ENCODE assay signal across 8 cellular contexts in genomic region chr17:28747046-28747691, GRCh38. TPM values are rescaled to one million over a fixed set of nuclear protein-coding genes. Genes with fewer than 3 reads are reported as not detected.
A peak's percentile ranks its signal among the peaks of the same experiment; 100 is the strongest.
DNase-seq lines count a peak whose midpoint lies in the region; ATAC-seq, FAIRE-seq and TF ChIP-seq lines count a peak whose summit lies in the region.

No MANE protein-coding gene starts in this region.

- peaks cover 30 to 34% of the 10 kb centered on the region in 2 experiments for H4K20me1 ChIP-seq in H1 (replicated peaks in 1 of 2; ENCODE audit: control insufficient read depth in 1 of 2, insufficient read depth in 2 of 2, low read length in 2 of 2)

- H2BK5ac ChIP-seq in H1 (ENCODE audit: low read depth, low read length): peak overlapping the region; percentile 99
- H2BK5ac ChIP-seq in neuronal stem cell (ENCODE audit: low read length): peak overlapping the region; percentile 32

- H3K27ac Mint-ChIP-seq in CD4-positive, alpha-beta T cell: peak overlapping the region; percentile 88

- 86% methylated on average over 7 of the region's 7 CpGs; no CpG with 5 or more reads in 1 of the 2 experiments for WGBS in H1 (ENCODE audit: extremely low coverage in 1 of 2, insufficient coverage in 1 of 2, insufficient read length in 1 of 2, insufficient replicate concordance in 2 of 2, low coverage in 1 of 2, low lambda C conversion rate in 2 of 2, missing lambda C conversion rate in 1 of 2), 2 experiments
- WGBS in neuronal stem cell (ENCODE audit: extremely low coverage in 2 of 2, insufficient read length in 2 of 2, insufficient replicate concordance in 1 of 2), 2 donors: no CpG with 5 or more reads among the region's 7 CpGs

- H3K4me2 ChIP-seq in H1 (ENCODE audit: insufficient read depth in 1 of 2, low read depth in 2 of 2, low read length in 2 of 2): peak overlapping the region; percentile 92 to 93
- peak overlapping the region; percentile 52 for H3K4me2 ChIP-seq in neuronal stem cell (ENCODE audit: insufficient read depth, low read length, poor library complexity, severe bottlenecking)

- peak overlapping the region; percentile 22 for H4K5ac ChIP-seq in H1 (ENCODE audit: insufficient read length, low read depth, low read length)

- peaks cover 14% of the 10 kb centered on the region for H3K79me1 ChIP-seq in H1 (ENCODE audit: low read depth, low read length)
- H3K79me1 ChIP-seq in neuronal stem cell (ENCODE audit: low read depth, low read length): peaks cover 27% of the 10 kb centered on the region

- H3K36me3 Mint-ChIP-seq in CD4-positive, alpha-beta T cell (ENCODE audit: low read depth): peaks cover 22% of the 10 kb centered on the region

- H3K9me3 ChIP-seq in CD4-positive, alpha-beta T cell (ENCODE audit: control insufficient read depth, low read length): no peaks in the 10 kb centered on the region
- H3K9me3 ChIP-seq in H1 (ENCODE audit: insufficient read depth in 2 of 2, low read depth in 1 of 2, low read length in 1 of 2) (no peaks in the 10 kb centered on the region), neuronal stem cell (replicated peaks in 1 of 2; ENCODE audit: control insufficient read depth in 2 of 2, insufficient read depth in 1 of 2, low read depth in 1 of 2, low read length in 2 of 2) (no peaks in the 10 kb centered on the region)

- H2BK12ac ChIP-seq in H1 (ENCODE audit: low read depth, low read length) (peak overlapping the region; percentile 32; the same call in 1 of the 2 replicates), neuronal stem cell (ENCODE audit: low read length) (no peak overlapping the region)

- peaks cover 19 to 44% of the 10 kb centered on the region in 2 experiments for H3K79me2 ChIP-seq in H1 (ENCODE audit: control insufficient read depth in 1 of 2, insufficient read depth in 2 of 2, low read length in 2 of 2)

- H3K27me3 Mint-ChIP-seq in CD4-positive, alpha-beta T cell: no peaks in the 10 kb centered on the region

- H3K9me3 Mint-ChIP-seq in CD4-positive, alpha-beta T cell: no peaks in the 10 kb centered on the region

- H3K14ac ChIP-seq in H1 (ENCODE audit: insufficient read length) (no peak overlapping the region), neuronal stem cell (ENCODE audit: low read length) (no peak overlapping the region)

- H3K36me3 ChIP-seq in H1 (ENCODE audit: control insufficient read depth in 2 of 4, insufficient read depth in 4 of 4, low read length in 3 of 4): peaks cover 30 to 53% (median 33%) of the 10 kb centered on the region in 4 experiments
- H3K36me3 ChIP-seq in neuronal stem cell (replicated peaks in 1 of 2; ENCODE audit: control insufficient read depth in 2 of 2, insufficient read depth in 2 of 2, low read length in 2 of 2): peaks cover 52 to 74% of the 10 kb centered on the region in 2 donors

- no peak for TF ChIP-seq RAD21 in H1 (IDR thresholded peaks at IDR 0.05 in 1 of 2, conservative IDR thresholded peaks at IDR 0.05 in 1 of 2; ENCODE audit: low read depth in 2 of 2, low read length in 2 of 2)

- H3K4me1 ChIP-seq in H1 (replicated peaks in 1 of 4; ENCODE audit: control insufficient read depth in 3 of 4, insufficient read depth in 4 of 4, low read length in 3 of 4) (peaks cover 0 to 30% (median 25%) of the 10 kb centered on the region in 4 experiments; a peak in 6 of 7 replicates), neuronal stem cell (ENCODE audit: control insufficient read depth in 2 of 2, insufficient read depth in 1 of 2, low read depth in 1 of 2, low read length in 2 of 2) (peaks cover 19 to 30% of the 10 kb centered on the region in 2 donors)

- no peak for TF ChIP-seq POLR2A in H1 (IDR thresholded peaks at IDR 0.05; ENCODE audit: control extremely low read depth in 1 of 2, low read depth in 2 of 2, low read length in 2 of 2)

- H3K4me3 Mint-ChIP-seq in CD4-positive, alpha-beta T cell: peak overlapping the region; percentile 45

- H4K91ac ChIP-seq in H1 (replicated peaks; ENCODE audit: insufficient read length, low read length): peak overlapping the region; percentile 0
- no peak overlapping the region for H4K91ac ChIP-seq in neuronal stem cell (ENCODE audit: low read depth, low read length, poor library complexity)

- no peak overlapping the region for H3K56ac ChIP-seq in H1 (replicated peaks; ENCODE audit: insufficient read length, low read depth, low read length)

- H3K4ac ChIP-seq in H1 (replicated peaks; ENCODE audit: insufficient read length, low read depth, low read length) (no peak overlapping the region), neuronal stem cell (ENCODE audit: low read length) (no peak overlapping the region)

- H2AK5ac ChIP-seq in H1 (ENCODE audit: low read depth, low read length) (no peak overlapping the region), neuronal stem cell (ENCODE audit: low read depth, low read length) (peak overlapping the region; percentile 3)

- H3K18ac ChIP-seq in H1 (ENCODE audit: extremely low read depth, low read length) (peak overlapping the region; percentile 41), neuronal stem cell (ENCODE audit: low read length) (peak overlapping the region; percentile 44)

- peak overlapping the region; percentile 31; the same call in 1 of the 2 replicates for H2BK15ac ChIP-seq in H1 (ENCODE audit: low read length)
- H2BK15ac ChIP-seq in neuronal stem cell (ENCODE audit: low read length): no peak overlapping the region

- no peak overlapping the region for H3K23ac ChIP-seq in H1 (ENCODE audit: insufficient read length)
- peak overlapping the region; percentile 16 for H3K23ac ChIP-seq in neuronal stem cell (ENCODE audit: low read depth, low read length, poor library complexity)

- peaks cover 30% of the 10 kb centered on the region for H3K4me1 Mint-ChIP-seq in CD4-positive, alpha-beta T cell (ENCODE audit: low read depth)

- no peak for ATAC-seq in CD4-positive, alpha-beta T cell (ENCODE audit: poor library complexity)

- H2BK120ac ChIP-seq in H1 (replicated peaks; ENCODE audit: low read depth, low read length) (no peak overlapping the region), neuronal stem cell (ENCODE audit: low read depth, low read length) (no peak overlapping the region)

- H2BK20ac ChIP-seq in H1 (ENCODE audit: low read length): 0 out of 2 replicates have a peak overlapping the region, but pooled peaks have one; percentile 0

- POLR2A ChIA-PET in CD4-positive, alpha-beta T cell (lab: Charles Lee): interaction anchor here (2.3 to 13.8 kb wide), 2 partner anchors 19 to 27 kb away, joined by 7 to 268 read pairs; partner anchors contain the start of genes NEK8, RPL23A and TLCD1
- POLR2A ChIA-PET in H1 (lab: Charles Lee; ENCODE audit: partially characterized antibody): interaction anchor here (0.8 to 15.3 kb wide), 17 partner anchors 7 to 166 kb away, joined by 3 to 813 read pairs (median 5); partner anchors contain the start of genes FAM222B, FLOT2, NEK8 and PROCA1

- FAIRE-seq in H1 (lab: Jason Lieb, UNC): no peak

- peak overlapping the region; percentile 58 for H4K8ac ChIP-seq in H1 (ENCODE audit: extremely low read depth, insufficient read depth, low read length)
- no peak overlapping the region for H4K8ac ChIP-seq in neuronal stem cell (ENCODE audit: low read depth, low read length)

- H2AFZ ChIP-seq in H1 (ENCODE audit: low read length) (no peak overlapping the region), neuronal stem cell (ENCODE audit: low read length) (no peak overlapping the region)

- H3K9ac ChIP-seq in H1 (replicated peaks in 1 of 4; ENCODE audit: extremely low read depth in 1 of 4, low read depth in 3 of 4, low read length in 3 of 4) (peak overlapping the region in 2 of 4 experiments; percentile 48 to 98; a peak in 4 of 7 replicates), neuronal stem cell (ENCODE audit: low read depth, low read length, poor library complexity) (peak overlapping the region; percentile 50)

- CTCF ChIA-PET in CD4-positive, alpha-beta T cell (lab: Charles Lee): interaction anchor here (1.4 to 12.6 kb wide), 2 partner anchors 16 to 20 kb away, joined by 4 to 373 read pairs; partner anchors contain the start of genes NEK8 and TLCD1
- CTCF ChIA-PET in H1 (lab: Charles Lee; ENCODE audit: partially characterized antibody): interaction anchor here (0.8 to 11.7 kb wide), 10 partner anchors 16 to 163 kb away, joined by 3 to 316 read pairs (median 3); partner anchors contain the start of genes FLOT2, NEK8, RPL23A and TLCD1

- peak overlapping the region; percentile 17 for H3K27ac ChIP-seq in CD4-positive, alpha-beta T cell (ENCODE audit: low read depth, low read length)
- H3K27ac ChIP-seq in H1 (ENCODE audit: low read depth, low read length) (peak overlapping the region; percentile 98), neuronal stem cell (replicated peaks; ENCODE audit: low read length) (peak overlapping the region; percentile 72)

- DNase-seq in CD4-positive, alpha-beta T cell: no peak
- peak; percentile 94 for DNase-seq in NCI-H510A (lab: John Stamatoyannopoulos, UW)
- no peak for DNase-seq in H1 (ENCODE audit: low read depth in 1 of 2, low spot score in 2 of 2)
- no peak for DNase-seq in neuronal stem cell (ENCODE audit: low spot score)
- no peak for DNase-seq in hepatic stellate cell (ENCODE audit: low spot score)
- DNase-seq in NCI-H748 treated with DMSO at 0.1 percent for 48 hours (lab: John Stamatoyannopoulos, UW): no peak
- no peak for DNase-seq in 8988T
- no peak for DNase-seq in OCI-M2 (lab: John Stamatoyannopoulos, UW; ENCODE audit: unreplicated experiment)

- no peaks in the 10 kb centered on the region for H3K27me3 ChIP-seq in CD4-positive, alpha-beta T cell (ENCODE audit: control insufficient read depth, insufficient read depth, low read length)
- H3K27me3 ChIP-seq in H1 (replicated peaks in 1 of 4; ENCODE audit: control insufficient read depth in 3 of 4, extremely low read depth in 1 of 4, insufficient read depth in 3 of 4, low read length in 3 of 4): no peaks in the 10 kb centered on the region
- no peaks in the 10 kb centered on the region for H3K27me3 ChIP-seq in neuronal stem cell (ENCODE audit: control insufficient read depth in 3 of 3, insufficient read depth in 3 of 3, low read depth in 1 of 3, low read length in 3 of 3)

- intact Hi-C loops in CD4-positive, alpha-beta T cell (cut with DNase I, micrococcal nuclease): loop anchor here in 1 of 2 experiments (10.0 kb wide), 1 partner anchor 838 kb away; the partner anchor contains the start of gene GIT1

- TF ChIP-seq EP300 in H1 (IDR thresholded peaks at IDR 0.05; ENCODE audit: borderline replicate concordance in 1 of 2, low read depth in 2 of 2, low read length in 2 of 2): no peak

- peaks cover 23% of the 10 kb centered on the region for H3K23me2 ChIP-seq in H1 (ENCODE audit: low read depth, low read length)

- H3K4me3 ChIP-seq in H1 (ENCODE audit: extremely low read depth in 1 of 4, insufficient read depth in 2 of 4, low read depth in 3 of 4, low read length in 4 of 4): peak overlapping the region in 3 of 4 experiments; percentile 97 to 99 (median 98); a peak in 4 of 8 replicates
- no peak overlapping the region for H3K4me3 ChIP-seq in neuronal stem cell (ENCODE audit: low read length in 2 of 2)

- no peak for TF ChIP-seq CTCF in CD4-positive, alpha-beta T cell (IDR thresholded peaks at IDR 0.05)
- TF ChIP-seq CTCF in H1 (IDR thresholded peaks at IDR 0.05; ENCODE audit: control extremely low read depth in 1 of 3, insufficient read depth in 1 of 3, low read depth in 1 of 3, low read length in 3 of 3): 0 out of 4 replicates have a peak, but pooled peaks of 1 of the 3 experiments have one; percentile 1

RNA-seq across cellular contexts. Expression of gene TRAF4, which starts 3.4 kb away (rescaled TPM):
- 100 to 1,000 TPM; 411 to 416 TPM for total RNA-seq in CD4-positive, alpha-beta T cell
- 167 TPM in 2 replicates for total RNA-seq in H1 (2021; fragmentation: NEBNext Ultra II Directional; extraction: Animal tissue kit (Norgen Biotek cat#: 25700))
- 170 and 282 TPM in 2 replicates for polyA plus RNA-seq in H1 (2011; rRNA removed)
- polyA plus RNA-seq in H1 (2011; cell fraction: cytosol; rRNA removed): 199 TPM
- polyA plus RNA-seq in H1 (2011; cell fraction: nucleus; rRNA removed): 535 TPM
- 73.4 to 130 TPM (median 126 TPM) in 4 replicates for polyA plus RNA-seq in H1 (2012, experiment 1 of 2)
- 133 TPM for polyA plus RNA-seq in H1 (2012, experiment 2 of 2)
- 141 TPM for polyA plus RNA-seq in H1 (2013, experiment 1 of 2)
- 132 TPM for polyA plus RNA-seq in H1 (2013, experiment 2 of 2)
- polyA minus RNA-seq in H1 (2011; rRNA and poly(A)+ RNA removed): 127 and 172 TPM in 2 replicates
- polyA minus RNA-seq in H1 (2011; cell fraction: cytosol; rRNA and poly(A)+ RNA removed): 127 TPM
- 288 TPM for polyA minus RNA-seq in H1 (2011; cell fraction: nucleus; rRNA and poly(A)+ RNA removed)
- polyA plus RNA-seq in neuronal stem cell (2013, experiment 1 of 2): 107 TPM
- 106 TPM for polyA plus RNA-seq in neuronal stem cell (2013, experiment 2 of 2)

RNA-seq across cellular contexts. Expression of gene NEK8, which starts 18.6 kb away (rescaled TPM):
- total RNA-seq in CD4-positive, alpha-beta T cell: 1 to 10 TPM; 4.7 to 5.2 TPM
- 14.9 and 16.8 TPM in 2 replicates for total RNA-seq in H1 (2021; fragmentation: NEBNext Ultra II Directional; extraction: Animal tissue kit (Norgen Biotek cat#: 25700))
- polyA plus RNA-seq in H1 (2011; rRNA removed): 23.3 and 23.4 TPM in 2 replicates
- polyA plus RNA-seq in H1 (2011; cell fraction: cytosol; rRNA removed): 30.0 TPM
- polyA plus RNA-seq in H1 (2011; cell fraction: nucleus; rRNA removed): 57.5 TPM
- polyA plus RNA-seq in H1 (2012, experiment 1 of 2): 19.9 to 22.9 TPM (median 20.6 TPM) in 4 replicates
- polyA plus RNA-seq in H1 (2012, experiment 2 of 2): 12.2 TPM
- polyA plus RNA-seq in H1 (2013, experiment 1 of 2): 12.7 TPM
- 10.6 TPM for polyA plus RNA-seq in H1 (2013, experiment 2 of 2)
- 57.7 and 64.5 TPM in 2 replicates for polyA minus RNA-seq in H1 (2011; rRNA and poly(A)+ RNA removed)
- 11.2 TPM for polyA minus RNA-seq in H1 (2011; cell fraction: cytosol; rRNA and poly(A)+ RNA removed)
- 46.1 TPM for polyA minus RNA-seq in H1 (2011; cell fraction: nucleus; rRNA and poly(A)+ RNA removed)
- polyA plus RNA-seq in neuronal stem cell (2013, experiment 1 of 2): 4.5 TPM
- 4.3 TPM for polyA plus RNA-seq in neuronal stem cell (2013, experiment 2 of 2)

RNA-seq across cellular contexts. Expression of gene TLCD1, which starts 21.1 kb away (rescaled TPM):
- total RNA-seq in CD4-positive, alpha-beta T cell: under 1 TPM; 0.39 to 0.60 TPM
- 40.7 and 45.3 TPM in 2 replicates for total RNA-seq in H1 (2021; fragmentation: NEBNext Ultra II Directional; extraction: Animal tissue kit (Norgen Biotek cat#: 25700))
- polyA plus RNA-seq in H1 (2011; rRNA removed): 101 and 128 TPM in 2 replicates
- 68.5 TPM for polyA plus RNA-seq in H1 (2011; cell fraction: cytosol; rRNA removed)
- polyA plus RNA-seq in H1 (2011; cell fraction: nucleus; rRNA removed): 49.5 TPM
- polyA plus RNA-seq in H1 (2012, experiment 1 of 2): 52.1 to 60.3 TPM (median 56.3 TPM) in 4 replicates
- 75.5 TPM for polyA plus RNA-seq in H1 (2012, experiment 2 of 2)
- polyA plus RNA-seq in H1 (2013, experiment 1 of 2): 78.2 TPM
- 86.3 TPM for polyA plus RNA-seq in H1 (2013, experiment 2 of 2)
- polyA minus RNA-seq in H1 (2011; rRNA and poly(A)+ RNA removed): 56.0 and 64.2 TPM in 2 replicates
- 19.7 TPM for polyA minus RNA-seq in H1 (2011; cell fraction: cytosol; rRNA and poly(A)+ RNA removed)
- 40.5 TPM for polyA minus RNA-seq in H1 (2011; cell fraction: nucleus; rRNA and poly(A)+ RNA removed)
- polyA plus RNA-seq in neuronal stem cell (2013, experiment 1 of 2): 9.1 TPM
- polyA plus RNA-seq in neuronal stem cell (2013, experiment 2 of 2): 8.3 TPM

RNA-seq across cellular contexts. Expression of gene RPL23A, which starts 27.4 kb away (rescaled TPM):
- 1,000 to 10,000 TPM; 3,393 to 3,457 TPM for total RNA-seq in CD4-positive, alpha-beta T cell
- total RNA-seq in H1 (2021; fragmentation: NEBNext Ultra II Directional; extraction: Animal tissue kit (Norgen Biotek cat#: 25700)): 2,145 and 2,163 TPM in 2 replicates
- polyA plus RNA-seq in H1 (2011; rRNA removed): 884 and 1,227 TPM in 2 replicates
- 1,258 TPM for polyA plus RNA-seq in H1 (2011; cell fraction: cytosol; rRNA removed)
- 306 TPM for polyA plus RNA-seq in H1 (2011; cell fraction: nucleus; rRNA removed)
- 2,135 to 2,354 TPM (median 2,206 TPM) in 4 replicates for polyA plus RNA-seq in H1 (2012, experiment 1 of 2)
- 1,447 TPM for polyA plus RNA-seq in H1 (2012, experiment 2 of 2)
- 3,898 TPM for polyA plus RNA-seq in H1 (2013, experiment 1 of 2)
- polyA plus RNA-seq in H1 (2013, experiment 2 of 2): 3,934 TPM
- 698 and 961 TPM in 2 replicates for polyA minus RNA-seq in H1 (2011; rRNA and poly(A)+ RNA removed)
- polyA minus RNA-seq in H1 (2011; cell fraction: cytosol; rRNA and poly(A)+ RNA removed): 469 TPM
- polyA minus RNA-seq in H1 (2011; cell fraction: nucleus; rRNA and poly(A)+ RNA removed): 493 TPM
- polyA plus RNA-seq in neuronal stem cell (2013, experiment 1 of 2): 3,397 TPM
- polyA plus RNA-seq in neuronal stem cell (2013, experiment 2 of 2): 3,279 TPM

RNA-seq across cellular contexts. Expression of gene RAB34, which starts 29.5 kb away (rescaled TPM):
- 10 to 100 TPM; 20.7 to 21.3 TPM for total RNA-seq in CD4-positive, alpha-beta T cell
- 236 and 237 TPM in 2 replicates for total RNA-seq in H1 (2021; fragmentation: NEBNext Ultra II Directional; extraction: Animal tissue kit (Norgen Biotek cat#: 25700))
- polyA plus RNA-seq in H1 (2011; rRNA removed): 305 and 317 TPM in 2 replicates
- polyA plus RNA-seq in H1 (2011; cell fraction: cytosol; rRNA removed): 271 TPM
- polyA plus RNA-seq in H1 (2011; cell fraction: nucleus; rRNA removed): 400 TPM
- 251 to 292 TPM (median 264 TPM) in 4 replicates for polyA plus RNA-seq in H1 (2012, experiment 1 of 2)
- 494 TPM for polyA plus RNA-seq in H1 (2012, experiment 2 of 2)
- polyA plus RNA-seq in H1 (2013, experiment 1 of 2): 193 TPM
- polyA plus RNA-seq in H1 (2013, experiment 2 of 2): 187 TPM
- polyA minus RNA-seq in H1 (2011; rRNA and poly(A)+ RNA removed): 277 and 302 TPM in 2 replicates
- 114 TPM for polyA minus RNA-seq in H1 (2011; cell fraction: cytosol; rRNA and poly(A)+ RNA removed)
- polyA minus RNA-seq in H1 (2011; cell fraction: nucleus; rRNA and poly(A)+ RNA removed): 81.9 TPM
- polyA plus RNA-seq in neuronal stem cell (2013, experiment 1 of 2): 76.6 TPM
- 73.6 TPM for polyA plus RNA-seq in neuronal stem cell (2013, experiment 2 of 2)

Comparison
In these comparisons a context has a peak if more than half of its experiments do, and no peak if none do; other contexts are left out.
1. H3K27ac ChIP-seq: peak in every context shown above with its lines; median percentile 98 in H1; 72 in neuronal stem cell; 17 in CD4-positive, alpha-beta T cell.
2. H3K4me3 ChIP-seq: peak in H1 (3 of 4); none in neuronal stem cell (0 of 2).
3. RNA of gene TLCD1, which starts 21.1 kb away (total RNA-seq): 40.7 to 45.3 TPM in H1; 0.39 to 0.60 TPM in CD4-positive, alpha-beta T cell; every median in the first group is over 10 times any median in the second.